Comparison of ENCODE assay signal across 14 cellular contexts in the genomic region with DNA sequence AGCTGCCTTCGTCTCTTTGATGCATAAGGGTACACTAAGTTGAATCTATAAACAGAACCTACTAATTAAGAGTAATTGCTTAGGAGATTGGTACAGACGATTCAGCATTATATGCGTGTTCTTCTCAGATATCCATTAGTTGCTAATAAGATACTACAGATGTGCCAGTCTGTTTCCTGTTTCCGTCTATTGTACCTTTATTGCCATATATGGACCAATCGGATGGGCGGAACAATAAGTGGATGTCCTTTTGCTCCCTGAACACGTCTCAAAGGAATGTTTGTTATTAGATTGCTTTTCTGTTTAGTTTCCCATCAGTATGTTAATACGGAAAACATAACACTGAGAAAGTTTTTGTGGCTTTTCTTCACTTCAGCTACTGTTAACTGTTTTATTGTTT.
DNase-seq lines count a peak whose midpoint lies in the region; ATAC-seq and TF ChIP-seq lines count a peak whose summit lies in the region.
"Had no signal": no experiment of that assay in that cellular context is flagged by ENCODE, and none has a peak within 500 bp of the region (broad histone marks: within the 10 kb centered on the region; RNA-seq: fewer than 3 reads in every experiment).

No MANE protein-coding gene starts in this region.

- H3K9ac ChIP-seq in subcutaneous abdominal adipose tissue (ENCODE audit: low read length in 5 of 5): no peak overlapping the region

- POLR2A ChIA-PET in naive thymus-derived CD8-positive, alpha-beta T cell (lab: Charles Lee): no interaction called here

- DNase-seq in RPMI7951 (ENCODE audit: low read depth) (peak; percentile 70), choroid plexus epithelial cell (ENCODE audit: low read depth) (peak; percentile 48), lung microvascular endothelial cell (ENCODE audit: low read depth in 2 of 2) (peak; percentile 64 to 90), middle frontal gyrus (ENCODE audit: extremely low spot score, low spot score) (no peak)
- DNase-seq in activated effector memory CD4-positive, alpha-beta T cell treated with anti-CD3 and anti-CD28 coated beads, Interleukin-2, amount 50 U/mL, for 16 hours: no peak
- DNase-seq in naive thymus-derived CD8-positive, alpha-beta T cell: no peak
- DNase-seq: activated CD8-positive, alpha-beta memory T cell treated with anti-CD3 and anti-CD28 coated beads for 24 hours; Calu3; MM.1S; NCI-H446 had no signal

- H3K36me3 ChIP-seq in subcutaneous abdominal adipose tissue (ENCODE audit: control insufficient read depth in 5 of 5, insufficient read depth in 5 of 5, low read length in 5 of 5): no peaks in the 10 kb centered on the region
- H3K36me3 ChIP-seq: tibial nerve had no signal

- peak overlapping the region; percentile 2 for H3K27ac ChIP-seq in subcutaneous abdominal adipose tissue (ENCODE audit: low read depth, low read length)

- H3K9me3 Mint-ChIP-seq in naive thymus-derived CD8-positive, alpha-beta T cell: peaks cover 0 to 20% (median 3%) of the 10 kb centered on the region in 9 donors
- H3K9me3 Mint-ChIP-seq: activated naive CD4-positive, alpha-beta T cell treated with anti-CD3 and anti-CD28 coated beads, Interleukin-2, amount 50 U/mL, for 24 hours had no signal

- H3K4me3 Mint-ChIP-seq in naive thymus-derived CD8-positive, alpha-beta T cell: no peak overlapping the region
- H3K4me3 Mint-ChIP-seq: activated naive CD4-positive, alpha-beta T cell treated with anti-CD3 and anti-CD28 coated beads, Interleukin-2, amount 50 U/mL, for 24 hours had no signal

- H3K27me3 Mint-ChIP-seq in naive thymus-derived CD8-positive, alpha-beta T cell: no peaks in the 10 kb centered on the region
- H3K27me3 Mint-ChIP-seq: activated naive CD4-positive, alpha-beta T cell treated with anti-CD3 and anti-CD28 coated beads, Interleukin-2, amount 50 U/mL, for 24 hours had no signal

- ATAC-seq in naive thymus-derived CD8-positive, alpha-beta T cell: no peak
- ATAC-seq in GM21367 (IDR thresholded peaks at IDR 0.05; ENCODE audit: unreplicated experiment): no peak

- H3K4me1 ChIP-seq in subcutaneous abdominal adipose tissue (ENCODE audit: control insufficient read depth in 5 of 5, insufficient read depth in 5 of 5, low read length in 5 of 5): peaks cover 0 to 8% (median 0%) of the 10 kb centered on the region in 5 donors

- no peaks in the 10 kb centered on the region for H3K27me3 ChIP-seq in subcutaneous abdominal adipose tissue (ENCODE audit: control insufficient read depth in 5 of 5, insufficient read depth in 4 of 5, low read length in 5 of 5)
- H3K27me3 ChIP-seq: tibial nerve had no signal

- peak overlapping the region; percentile 33 for H3K4me3 ChIP-seq in choroid plexus epithelial cell (ENCODE audit: low read depth, low read length)
- peak overlapping the region in 1 of 5 donors; percentile 53 for H3K4me3 ChIP-seq in subcutaneous abdominal adipose tissue (ENCODE audit: low read depth in 1 of 5, low read length in 5 of 5)

- no peaks in the 10 kb centered on the region for H3K36me3 Mint-ChIP-seq in naive thymus-derived CD8-positive, alpha-beta T cell
- H3K36me3 Mint-ChIP-seq: activated naive CD4-positive, alpha-beta T cell treated with anti-CD3 and anti-CD28 coated beads, Interleukin-2, amount 50 U/mL, for 24 hours had no signal

- H3K27ac Mint-ChIP-seq in naive thymus-derived CD8-positive, alpha-beta T cell: no peak overlapping the region
- H3K27ac Mint-ChIP-seq: activated naive CD4-positive, alpha-beta T cell treated with anti-CD3 and anti-CD28 coated beads, Interleukin-2, amount 50 U/mL, for 24 hours had no signal

- no peaks in the 10 kb centered on the region for H3K4me1 Mint-ChIP-seq in naive thymus-derived CD8-positive, alpha-beta T cell
- H3K4me1 Mint-ChIP-seq: activated naive CD4-positive, alpha-beta T cell treated with anti-CD3 and anti-CD28 coated beads, Interleukin-2, amount 50 U/mL, for 24 hours had no signal

- H3K9me3 ChIP-seq in subcutaneous abdominal adipose tissue (ENCODE audit: control insufficient read depth in 5 of 5, low read length in 5 of 5): no peaks in the 10 kb centered on the region
- H3K9me3 ChIP-seq: tibial nerve had no signal

- no peak for TF ChIP-seq CTCF in choroid plexus epithelial cell (conservative IDR thresholded peaks at IDR 0.05; ENCODE audit: low read depth, low read length)

Comparison
In these comparisons a context has a peak if more than half of its experiments do, and no peak if none do; other contexts are left out.
1. DNase-seq: peak in RPMI7951 (single experiment), choroid plexus epithelial cell (single experiment) and lung microvascular endothelial cell (2 of 2); none in activated effector memory CD4-positive, alpha-beta T cell treated with anti-CD3 and anti-CD28 coated beads, Interleukin-2, amount 50 U/mL, for 16 hours (single experiment), middle frontal gyrus (single experiment) and naive thymus-derived CD8-positive, alpha-beta T cell (0 of 10).